8 cellular contexts compared by ENCODE assay signal in the genomic region with DNA sequence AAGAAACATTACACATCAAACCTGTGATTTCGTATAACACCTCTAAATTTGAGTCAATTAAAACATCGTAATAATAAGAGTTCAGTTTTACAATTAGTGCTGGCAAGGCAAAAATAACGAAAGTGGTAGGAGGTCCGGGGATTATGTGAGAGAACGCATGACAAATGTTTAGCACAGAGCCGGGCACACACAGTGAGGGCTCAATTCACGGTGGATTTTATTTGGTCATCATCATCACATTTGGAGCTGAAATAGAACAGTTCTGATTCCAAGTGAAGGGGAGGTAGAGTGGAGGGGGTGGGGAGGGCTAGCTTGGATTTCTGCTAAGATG. TPM values are rescaled to one million over a fixed set of nuclear protein-coding genes. Genes with fewer than 3 reads are reported as not detected.
A peak's percentile ranks its signal among the peaks of the same experiment; 100 is the strongest.
DNase-seq lines count a peak whose midpoint lies in the region; ATAC-seq and TF ChIP-seq lines count a peak whose summit lies in the region.

No MANE protein-coding gene starts in this region.

- ATAC-seq in naive B cell (ENCODE audit: low read depth in 2 of 2), result no peak
- no peak for ATAC-seq in HG03039 (IDR thresholded peaks at IDR 0.05; ENCODE audit: unreplicated experiment)
- no peak for ATAC-seq in HG03108 (IDR thresholded peaks at IDR 0.05; ENCODE audit: unreplicated experiment)
- ATAC-seq in HG02678 (IDR thresholded peaks at IDR 0.05; ENCODE audit: unreplicated experiment), result no peak

- peak overlapping the region in 3 of 6 donors; percentile 26 to 92 (median 82) for H3K27ac Mint-ChIP-seq in naive B cell

- no peak for DNase-seq in AG04450 (ENCODE audit: low read depth, low spot score)
- no peak for DNase-seq in cardiac fibroblast (ENCODE audit: low read depth in 2 of 2)
- no peak for DNase-seq in naive B cell
- DNase-seq in GM19238 (ENCODE audit: insufficient read length, low spot score), result no peak

- H3K9ac ChIP-seq in HUES48 (ENCODE audit: low read depth, low read length), result no peak overlapping the region

- H3K36me3 Mint-ChIP-seq in naive B cell, result no peaks in the 10 kb centered on the region

- H3K4me3 ChIP-seq in AG04450 (ENCODE audit: low read depth, low read length), result peak overlapping the region; percentile 68
- H3K4me3 ChIP-seq in HUES48 (ENCODE audit: low read depth, low read length), result peak overlapping the region; percentile 78
- H3K4me3 ChIP-seq in cardiac fibroblast (replicated peaks in 1 of 2; ENCODE audit: low read depth in 2 of 2, low read length in 2 of 2), result peak overlapping the region; percentile 61 to 70

- H3K27me3 ChIP-seq in AG04450 (ENCODE audit: control insufficient read depth, insufficient read depth, low read length) (no peaks in the 10 kb centered on the region), HUES48 (ENCODE audit: control insufficient read depth, insufficient read depth, low read length) (peaks cover 16% of the 10 kb centered on the region)

- H3K4me1 ChIP-seq in HUES48 (ENCODE audit: control insufficient read depth, insufficient read depth, low read length), result peaks cover 4% of the 10 kb centered on the region; the same call in 1 of the 2 replicates

- H3K4me1 Mint-ChIP-seq in naive B cell, result peaks cover 21 to 37% (median 25%) of the 10 kb centered on the region in 3 donors

- H3K9me3 Mint-ChIP-seq in naive B cell, result no peaks in the 10 kb centered on the region

- no peaks in the 10 kb centered on the region for H3K36me3 ChIP-seq in HUES48 (ENCODE audit: control insufficient read depth, insufficient read depth, low read length)

- CTCF ChIA-PET in AG04450 (lab: Charles Lee), result interaction anchor here (1.1 to 2.7 kb wide), 3 partner anchors 17 to 99 kb away, joined by 4 to 32 read pairs (median 9); no protein-coding TSS in a partner anchor

- peak overlapping the region; percentile 75 to 96 (median 92) for H3K4me3 Mint-ChIP-seq in naive B cell

- H3K9me3 ChIP-seq in AG04450 (ENCODE audit: control insufficient read depth, insufficient read depth, low read length) (no peaks in the 10 kb centered on the region; the same call in 1 of the 2 replicates), HUES48 (ENCODE audit: control insufficient read depth, insufficient read depth, low read length) (no peaks in the 10 kb centered on the region)

- H3K27ac ChIP-seq in AG04450 (ENCODE audit: low read depth, low read length), result peak overlapping the region; percentile 61
- no peak overlapping the region for H3K27ac ChIP-seq in HUES48 (ENCODE audit: low read depth, low read length)

- TF ChIP-seq CTCF in AG04450 (IDR thresholded peaks at IDR 0.05; ENCODE audit: low read depth, low read length) (no peak), cardiac fibroblast (IDR thresholded peaks at IDR 0.05; ENCODE audit: low read depth, low read length) (no peak)

- no peaks in the 10 kb centered on the region for H3K27me3 Mint-ChIP-seq in naive B cell

- POLR2A ChIA-PET in AG04450 (lab: Yijun Ruan, JAX), result interaction anchor here (1.9 to 2.0 kb wide), 3 partner anchors 10 to 28 kb away, joined by 13 to 35 read pairs (median 13); partner anchors contain the start of gene H3-3A

RNA-seq across cellular contexts. Expression of gene H3-3A, which starts 20.0 kb away (rescaled TPM):
- polyA plus RNA-seq in AG04450 (2011; rRNA removed), result 260 and 330 TPM in 2 replicates
- 42.3 and 55.1 TPM in 2 replicates for polyA minus RNA-seq in AG04450 (2011; rRNA and poly(A)+ RNA removed)
- 1,000 to 10,000 TPM; 1,065 to 1,461 (median 1,242) TPM for polyA plus RNA-seq in naive B cell (ENCODE audit: low read depth in 6 of 6)
